1 cellular context compared by ENCODE assay signal in the genomic region with DNA sequence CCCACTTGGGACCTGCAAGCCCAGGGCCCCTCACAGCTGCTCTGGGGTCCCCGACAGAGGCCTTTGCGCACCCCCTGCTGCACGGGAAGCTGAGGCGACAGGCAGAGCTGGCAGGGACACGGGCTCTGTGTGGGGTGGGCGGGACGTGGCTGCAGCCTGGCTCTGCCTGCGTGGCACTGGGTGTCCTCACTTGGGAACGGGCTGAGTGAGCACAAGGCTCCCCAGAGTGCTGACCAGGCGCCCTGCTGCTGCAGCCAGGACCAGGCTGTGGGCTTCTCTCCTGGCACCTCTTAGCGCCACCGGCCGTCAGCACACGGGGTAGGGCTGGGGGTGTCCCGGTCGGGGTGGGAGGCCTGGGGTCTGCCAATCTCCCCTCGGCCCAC.
TF ChIP-seq lines count a peak whose summit lies in the region.

No MANE protein-coding gene starts in this region.

TF ChIP-seq in HCT116, 20 proteins besides CTCF, POLR2A, EP300 and RAD21 (continued from another document):
- TF ChIP-seq, protein P1, sequence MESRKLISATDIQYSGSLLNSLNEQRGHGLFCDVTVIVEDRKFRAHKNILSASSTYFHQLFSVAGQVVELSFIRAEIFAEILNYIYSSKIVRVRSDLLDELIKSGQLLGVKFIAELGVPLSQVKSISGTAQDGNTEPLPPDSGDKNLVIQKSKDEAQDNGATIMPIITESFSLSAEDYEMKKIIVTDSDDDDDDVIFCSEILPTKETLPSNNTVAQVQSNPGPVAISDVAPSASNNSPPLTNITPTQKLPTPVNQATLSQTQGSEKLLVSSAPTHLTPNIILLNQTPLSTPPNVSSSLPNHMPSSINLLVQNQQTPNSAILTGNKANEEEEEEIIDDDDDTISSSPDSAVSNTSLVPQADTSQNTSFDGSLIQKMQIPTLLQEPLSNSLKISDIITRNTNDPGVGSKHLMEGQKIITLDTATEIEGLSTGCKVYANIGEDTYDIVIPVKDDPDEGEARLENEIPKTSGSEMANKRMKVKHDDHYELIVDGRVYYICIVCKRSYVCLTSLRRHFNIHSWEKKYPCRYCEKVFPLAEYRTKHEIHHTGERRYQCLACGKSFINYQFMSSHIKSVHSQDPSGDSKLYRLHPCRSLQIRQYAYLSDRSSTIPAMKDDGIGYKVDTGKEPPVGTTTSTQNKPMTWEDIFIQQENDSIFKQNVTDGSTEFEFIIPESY (IDR thresholded peaks at IDR 0.05; ENCODE audit: extremely low read depth, insufficient replicate concordance, low read length): no peak
- TF ChIP-seq TCF7L2 (IDR thresholded peaks at IDR 0.05; ENCODE audit: borderline replicate concordance, extremely low read depth, insufficient read depth, insufficient read length): no peak
TF ChIP-seq in HCT116: peak in this region for 0.
